15 cellular contexts compared by ENCODE assay signal in the genomic region with DNA sequence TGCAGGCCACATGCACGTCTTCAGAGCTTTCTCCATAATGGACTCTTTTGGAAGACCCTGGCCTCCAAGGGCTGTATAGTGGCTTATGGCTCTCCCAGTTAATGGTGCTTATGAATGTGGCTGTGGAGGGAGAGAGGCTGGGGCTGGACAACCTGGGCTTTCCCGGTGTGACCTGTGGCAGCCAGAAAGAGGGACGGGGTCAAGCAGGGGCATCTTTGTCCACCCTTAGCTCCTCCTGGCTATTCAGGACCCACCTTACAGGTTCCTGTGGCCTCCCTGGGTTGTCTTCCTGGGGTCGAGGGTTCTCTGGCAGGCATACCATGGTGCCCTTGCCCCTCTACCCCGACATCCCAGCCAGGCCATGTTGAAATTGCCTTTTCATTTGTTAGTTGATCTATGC.
DNase-seq lines count a peak whose midpoint lies in the region; ATAC-seq, FAIRE-seq and TF ChIP-seq lines count a peak whose summit lies in the region.
"Had no signal": no experiment of that assay in that cellular context is flagged by ENCODE, and none has a peak within 500 bp of the region (broad histone marks: within the 10 kb centered on the region; RNA-seq: fewer than 3 reads in every experiment).

No MANE protein-coding gene starts in this region.

- CTCF ChIA-PET in IMR-90 (lab: Yijun Ruan, JAX) = interaction anchor here (0.9 kb wide), 1 partner anchor 21 kb away, joined by 3 read pairs; no protein-coding TSS in a partner anchor

- peaks cover 9% of the 10 kb centered on the region for H3K9me3 Mint-ChIP-seq in glutamatergic neuron (ENCODE audit: unreplicated experiment)

- no peak overlapping the region for H3K18ac ChIP-seq in IMR-90 (ENCODE audit: low read depth, low read length)

- H4K91ac ChIP-seq in IMR-90 (ENCODE audit: insufficient read depth, low read depth, low read length) = peak overlapping the region; percentile 60; the same call in 1 of the 2 replicates

- no peaks in the 10 kb centered on the region for H3K36me3 Mint-ChIP-seq in glutamatergic neuron (ENCODE audit: unreplicated experiment)

- dilution Hi-C loops in IMR-90 (cut with HindIII; ENCODE audit: low sequenced_read_pairs, unreplicated experiment) = no loop called here

- H3K27me3 Mint-ChIP-seq in glutamatergic neuron (ENCODE audit: unreplicated experiment) = peaks cover 4% of the 10 kb centered on the region

- no peak overlapping the region for H4K5ac ChIP-seq in IMR-90 (ENCODE audit: low read depth, low read length)

- no peak for FAIRE-seq in frontal cortex (lab: Jason Lieb, UNC)
- FAIRE-seq: H54 had no signal

- POLR2A ChIA-PET in IMR-90 (lab: Charles Lee; ENCODE audit: unreplicated experiment) = no interaction called here

- H3K9me3 ChIP-seq in IMR-90 (ENCODE audit: control insufficient read depth, insufficient read depth, low read length) = no peaks in the 10 kb centered on the region
- H3K9me3 ChIP-seq in mucosa of rectum (ENCODE audit: control insufficient read depth in 2 of 2, low read length in 2 of 2) = no peaks in the 10 kb centered on the region
- no peaks in the 10 kb centered on the region for H3K9me3 ChIP-seq in thyroid gland
- H3K9me3 ChIP-seq: BLaER1, SK-N-SH had no signal

- ATAC-seq in IMR-90 (ENCODE audit: low read depth) = no peak
- ATAC-seq: Right ventricle myocardium inferior had no signal

- peak; percentile 55 for TF ChIP-seq POLR2A in IMR-90 (IDR thresholded peaks at IDR 0.05; ENCODE audit: low read depth, low read length)
- TF ChIP-seq POLR2A in thyroid gland (IDR thresholded peaks at IDR 0.05) = no peak

- no peak overlapping the region for H3K4me2 ChIP-seq in IMR-90 (ENCODE audit: low read depth, low read length)
- H3K4me2 ChIP-seq: BLaER1, SK-N-SH had no signal

- no peak overlapping the region for H3K4me3 Mint-ChIP-seq in glutamatergic neuron (ENCODE audit: unreplicated experiment)

- H3K4me1 ChIP-seq in IMR-90 (ENCODE audit: control insufficient read depth, insufficient read depth, low read length) (peaks cover 29% of the 10 kb centered on the region), mucosa of rectum (ENCODE audit: control insufficient read depth in 2 of 2, insufficient read depth in 2 of 2, low read length in 2 of 2) (peaks cover 41 to 43% of the 10 kb centered on the region in 2 donors), thyroid gland (peaks cover 67% of the 10 kb centered on the region in 2 donors)

- in situ Hi-C loops in IMR-90 (cut with MboI; ENCODE audit: low sequenced_read_pairs) (no loop called here), brain microvascular endothelial cell (cut with HindIII; ENCODE audit: low pct_ligation_motif_present, low sequenced_read_pairs) (no loop called here)

- peak overlapping the region; percentile 17 for H2AK9ac ChIP-seq in IMR-90 (replicated peaks; ENCODE audit: low read depth, low read length, poor library complexity)

- H2BK120ac ChIP-seq in IMR-90 (ENCODE audit: low read depth, low read length) = peak overlapping the region; percentile 94

- peak overlapping the region; percentile 64 for H3K4ac ChIP-seq in IMR-90 (ENCODE audit: low read depth, low read length)

- DNase-seq in IMR-90 = no peak
- no peak for DNase-seq in thyroid gland
- DNase-seq in brain microvascular endothelial cell = no peak
- DNase-seq in glutamatergic neuron = no peak
- DNase-seq in frontal cortex (ENCODE audit: low spot score in 2 of 2) = no peak
- DNase-seq: NCI-H1417; NCI-H2081; NK-92 treated with Interleukin-12 subunit alpha and Interleukin-12 subunit beta, amount 100 ng/mL, for 24 hours; SK-N-SH had no signal

- TF ChIP-seq CTCF in IMR-90 (conservative IDR thresholded peaks at IDR 0.05; ENCODE audit: low read depth, low read length) (no peak), VCaP (conservative IDR thresholded peaks at IDR 0.05) (no peak), thyroid gland (IDR thresholded peaks at IDR 0.05) (no peak), brain microvascular endothelial cell (IDR thresholded peaks at IDR 0.05; ENCODE audit: low read depth, low read length, missing control alignments) (no peak), glutamatergic neuron (IDR thresholded peaks at IDR 0.05; ENCODE audit: partially characterized antibody, unreplicated experiment) (no peak)

- peaks cover 59 to 96% of the 10 kb centered on the region in 2 experiments for H3K79me1 ChIP-seq in IMR-90 (ENCODE audit: low read depth in 1 of 2, low read length in 2 of 2)

- H3K27ac ChIP-seq in IMR-90 (ENCODE audit: insufficient read depth, low read length) (no peak overlapping the region), VCaP (peak overlapping the region; percentile 91), mucosa of rectum (ENCODE audit: low read depth in 2 of 2, low read length in 2 of 2) (peak overlapping the region; percentile 54 to 56), thyroid gland (peak overlapping the region; percentile 82 to 89 (median 83)), brain microvascular endothelial cell (no peak overlapping the region)
- H3K27ac ChIP-seq: BLaER1, PC-9 had no signal

- H4K8ac ChIP-seq in IMR-90 (ENCODE audit: low read depth in 2 of 2, low read length in 2 of 2) = peak overlapping the region in 1 of 2 experiments; percentile 83; a peak in 2 of 4 replicates

- peak overlapping the region; percentile 72; the same call in 1 of the 3 replicates for H2BK15ac ChIP-seq in IMR-90 (ENCODE audit: low read depth, low read length)

- no peak overlapping the region for H3K9ac ChIP-seq in IMR-90 (ENCODE audit: low read depth, low read length)
- no peak overlapping the region for H3K9ac ChIP-seq in mucosa of rectum (ENCODE audit: low read depth in 1 of 2, low read length in 2 of 2)
- H3K9ac ChIP-seq: BLaER1, SK-N-SH had no signal

- H3K27ac Mint-ChIP-seq in glutamatergic neuron (ENCODE audit: unreplicated experiment) = no peak overlapping the region

- WGBS in IMR-90 (ENCODE audit: extremely low coverage in 2 of 2, insufficient read length in 1 of 2), 2 experiments = no CpG with 5 or more reads among the region's 5 CpGs
- WGBS in thyroid gland, 2 donors = 93 to 95% methylated on average over 5 of the region's 5 CpGs

- peaks cover 43% of the 10 kb centered on the region for H3K9me1 ChIP-seq in IMR-90 (ENCODE audit: insufficient read depth, low read length)

- H3K4me3 ChIP-seq in IMR-90 (ENCODE audit: insufficient read depth, low read depth, low read length) (no peak overlapping the region), mucosa of rectum (ENCODE audit: low read length in 2 of 2) (no peak overlapping the region), thyroid gland (replicated peaks in 1 of 3) (no peak overlapping the region), brain microvascular endothelial cell (ENCODE audit: low read depth, low read length) (no peak overlapping the region)
- H3K4me3 ChIP-seq: BLaER1, PC-9 had no signal

- no peak overlapping the region for H2AFZ ChIP-seq in IMR-90 (replicated peaks; ENCODE audit: low read length, poor library complexity)
- H2AFZ ChIP-seq: PC-9 had no signal

- H3K36me3 ChIP-seq in IMR-90 (ENCODE audit: control insufficient read depth, insufficient read depth, low read length) (no peaks in the 10 kb centered on the region), mucosa of rectum (ENCODE audit: control insufficient read depth in 2 of 2, insufficient read depth in 2 of 2, low read length in 2 of 2) (no peaks in the 10 kb centered on the region), thyroid gland (no peaks in the 10 kb centered on the region), brain microvascular endothelial cell (replicated peaks) (no peaks in the 10 kb centered on the region)
- H3K36me3 ChIP-seq: BLaER1 had no signal

- H2BK20ac ChIP-seq in IMR-90 (ENCODE audit: low read depth, low read length) = peak overlapping the region; percentile 87; the same call in 1 of the 2 replicates

- H3K4me1 Mint-ChIP-seq in glutamatergic neuron (ENCODE audit: low read depth, unreplicated experiment) = peaks cover 29% of the 10 kb centered on the region

- H3K23ac ChIP-seq in IMR-90 (ENCODE audit: low read depth, low read length) = 0 out of 2 replicates have a peak overlapping the region, but pooled peaks have one; percentile 60

- intact Hi-C loops in IMR-90 (cut with micrococcal nuclease) = no loop called here
- intact Hi-C loops in thyroid gland (cut with DNase I) = loop anchor here (10.0 kb wide), 1 partner anchor 82 kb away; no protein-coding TSS in a partner anchor

- no TSS peak for BruUV-seq in IMR-90 (replicated peaks; lab: Mats Ljungman, UMichigan)

- peak overlapping the region; percentile 83 for H2BK5ac ChIP-seq in IMR-90 (ENCODE audit: low read depth, low read length, poor library complexity, severe bottlenecking)

- no peaks in the 10 kb centered on the region for H4K20me1 ChIP-seq in IMR-90 (ENCODE audit: insufficient read depth, low read length)
- H4K20me1 ChIP-seq: BLaER1 had no signal

- H3K14ac ChIP-seq in IMR-90 (replicated peaks; ENCODE audit: low read depth, low read length) = peak overlapping the region; percentile 69

- TF ChIP-seq RAD21 in IMR-90 (IDR thresholded peaks at IDR 0.05; ENCODE audit: low read length) = no peak

- no peak overlapping the region for H3K56ac ChIP-seq in IMR-90 (ENCODE audit: extremely low read depth, insufficient read depth, low read length)

- H3K27me3 ChIP-seq in IMR-90 (ENCODE audit: control insufficient read depth, insufficient read depth, low read length) = no peaks in the 10 kb centered on the region
- no peaks in the 10 kb centered on the region for H3K27me3 ChIP-seq in mucosa of rectum (ENCODE audit: control insufficient read depth in 2 of 2, insufficient read depth in 2 of 2, low read length in 2 of 2)
- no peaks in the 10 kb centered on the region for H3K27me3 ChIP-seq in thyroid gland
- no peaks in the 10 kb centered on the region for H3K27me3 ChIP-seq in brain microvascular endothelial cell (replicated peaks)
- H3K27me3 ChIP-seq: BLaER1 had no signal

- H2AK5ac ChIP-seq in IMR-90 (ENCODE audit: low read depth, low read length) = peak overlapping the region; percentile 91; the same call in 1 of the 2 replicates

TF ChIP-seq in IMR-90, 13 proteins besides CTCF, POLR2A, EP300 and RAD21 (continues in another document):
- TF ChIP-seq RCOR1 (IDR thresholded peaks at IDR 0.05; ENCODE audit: insufficient replicate concordance, low read length) (no peak), CHD1 (IDR thresholded peaks at IDR 0.05; ENCODE audit: low read depth, low read length) (no peak), RFX5 (IDR thresholded peaks at IDR 0.05; ENCODE audit: low read depth, low read length) (no peak)
- TF ChIP-seq, protein P1, sequence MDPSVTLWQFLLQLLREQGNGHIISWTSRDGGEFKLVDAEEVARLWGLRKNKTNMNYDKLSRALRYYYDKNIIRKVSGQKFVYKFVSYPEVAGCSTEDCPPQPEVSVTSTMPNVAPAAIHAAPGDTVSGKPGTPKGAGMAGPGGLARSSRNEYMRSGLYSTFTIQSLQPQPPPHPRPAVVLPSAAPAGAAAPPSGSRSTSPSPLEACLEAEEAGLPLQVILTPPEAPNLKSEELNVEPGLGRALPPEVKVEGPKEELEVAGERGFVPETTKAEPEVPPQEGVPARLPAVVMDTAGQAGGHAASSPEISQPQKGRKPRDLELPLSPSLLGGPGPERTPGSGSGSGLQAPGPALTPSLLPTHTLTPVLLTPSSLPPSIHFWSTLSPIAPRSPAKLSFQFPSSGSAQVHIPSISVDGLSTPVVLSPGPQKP (IDR thresholded peaks at IDR 0.05; ENCODE audit: borderline replicate concordance, low read depth, low read length) = no peak

Comparison
In these comparisons a context has a peak if more than half of its experiments do, and no peak if none do; other contexts are left out.
1. H3K27ac ChIP-seq: peak in VCaP (single experiment), mucosa of rectum (2 of 2) and thyroid gland (3 of 3); none in IMR-90 (single experiment) and brain microvascular endothelial cell (single experiment).